ENCODE assay signal across 10 cellular contexts in genomic region chr19:16085115-16085514, GRCh38. TPM values are rescaled to one million over a fixed set of nuclear protein-coding genes. Genes with fewer than 3 reads are reported as not detected.
A peak's percentile ranks its signal among the peaks of the same experiment; 100 is the strongest.
DNase-seq lines count a peak whose midpoint lies in the region; ATAC-seq and TF ChIP-seq lines count a peak whose summit lies in the region.
"Had no signal": no experiment of that assay in that cellular context is flagged by ENCODE, and none has a peak within 500 bp of the region (broad histone marks: within the 10 kb centered on the region; RNA-seq: fewer than 3 reads in every experiment).

No MANE protein-coding gene starts in this region.

- TF ChIP-seq CTCF in AG04450 (IDR thresholded peaks at IDR 0.05; ENCODE audit: low read depth, low read length): no peak

- no peaks in the 10 kb centered on the region for H3K9me3 ChIP-seq in AG04450 (ENCODE audit: control insufficient read depth, insufficient read depth, low read length)
- H3K9me3 ChIP-seq: heart right ventricle had no signal

- no peaks in the 10 kb centered on the region for H3K27me3 Mint-ChIP-seq in IgD-negative memory B cell
- no peaks in the 10 kb centered on the region for H3K27me3 Mint-ChIP-seq in activated naive CD4-positive, alpha-beta T cell treated with anti-CD3 and anti-CD28 coated beads, Interleukin-2, amount 50 U/mL, for 24 hours

- H3K27ac ChIP-seq in AG04450 (ENCODE audit: low read depth, low read length): peak overlapping the region; percentile 61

- peak overlapping the region in 2 of 3 donors; percentile 39 to 85 for H3K27ac Mint-ChIP-seq in IgD-negative memory B cell
- peak overlapping the region; percentile 84 for H3K27ac Mint-ChIP-seq in activated naive CD4-positive, alpha-beta T cell treated with anti-CD3 and anti-CD28 coated beads, Interleukin-2, amount 50 U/mL, for 24 hours

- H3K9me3 Mint-ChIP-seq in IgD-negative memory B cell: no peaks in the 10 kb centered on the region
- no peaks in the 10 kb centered on the region for H3K9me3 Mint-ChIP-seq in activated naive CD4-positive, alpha-beta T cell treated with anti-CD3 and anti-CD28 coated beads, Interleukin-2, amount 50 U/mL, for 24 hours

- DNase-seq in AG04450 (ENCODE audit: low read depth, low spot score) (no peak), kidney glomerular epithelial cell (lab: John Stamatoyannopoulos, UW) (peak; percentile 13), NCI-H2107 (lab: John Stamatoyannopoulos, UW) (no peak), OCI-M1 (lab: John Stamatoyannopoulos, UW) (no peak)
- DNase-seq: heart right ventricle, NCI-H1092 had no signal

- POLR2A ChIA-PET in AG04450 (lab: Yijun Ruan, JAX): interaction anchor here (1.0 to 3.6 kb wide), 4 partner anchors 10 to 21 kb away, joined by 4 to 30 read pairs (median 14); partner anchors contain the start of gene TPM4

- H3K27me3 ChIP-seq in AG04450 (ENCODE audit: control insufficient read depth, insufficient read depth, low read length): no peaks in the 10 kb centered on the region
- H3K27me3 ChIP-seq: heart right ventricle had no signal

- H3K4me1 Mint-ChIP-seq in IgD-negative memory B cell: peaks cover 23 to 37% (median 28%) of the 10 kb centered on the region in 3 donors
- peaks cover 56% of the 10 kb centered on the region for H3K4me1 Mint-ChIP-seq in activated naive CD4-positive, alpha-beta T cell treated with anti-CD3 and anti-CD28 coated beads, Interleukin-2, amount 50 U/mL, for 24 hours

- peaks cover 9% of the 10 kb centered on the region for H3K36me3 Mint-ChIP-seq in IgD-negative memory B cell
- peaks cover 18% of the 10 kb centered on the region for H3K36me3 Mint-ChIP-seq in activated naive CD4-positive, alpha-beta T cell treated with anti-CD3 and anti-CD28 coated beads, Interleukin-2, amount 50 U/mL, for 24 hours

- H3K4me3 Mint-ChIP-seq in IgD-negative memory B cell: peak overlapping the region in 2 of 4 donors; percentile 12 to 15
- peak overlapping the region; percentile 88 for H3K4me3 Mint-ChIP-seq in activated naive CD4-positive, alpha-beta T cell treated with anti-CD3 and anti-CD28 coated beads, Interleukin-2, amount 50 U/mL, for 24 hours

- CTCF ChIA-PET in AG04450 (lab: Charles Lee): interaction anchor here (1.0 to 1.1 kb wide), 2 partner anchors 10 to 26 kb away, joined by 4 to 6 read pairs; no protein-coding TSS in a partner anchor

- no peak for ATAC-seq in GM21515 (IDR thresholded peaks at IDR 0.05; ENCODE audit: unreplicated experiment)
- ATAC-seq in HG02981 (IDR thresholded peaks at IDR 0.05; ENCODE audit: unreplicated experiment): no peak
- ATAC-seq: heart right ventricle had no signal

- H3K4me3 ChIP-seq in AG04450 (ENCODE audit: low read depth, low read length): no peak overlapping the region
- H3K4me3 ChIP-seq: heart right ventricle had no signal

RNA-seq across cellular contexts. Expression of gene TPM4, which starts 8.8 kb away (rescaled TPM):
- 1,635 and 2,058 TPM in 2 replicates for polyA plus RNA-seq in AG04450 (2011; rRNA removed)
- 838 and 1,049 TPM in 2 replicates for polyA minus RNA-seq in AG04450 (2011; rRNA and poly(A)+ RNA removed)
- 88.1 TPM for polyA plus RNA-seq in IgD-negative memory B cell

RNA-seq across cellular contexts. Expression of gene RAB8A, which starts 26.6 kb away (rescaled TPM):
- 107 and 109 TPM in 2 replicates for polyA plus RNA-seq in AG04450 (2011; rRNA removed)
- 149 and 157 TPM in 2 replicates for polyA minus RNA-seq in AG04450 (2011; rRNA and poly(A)+ RNA removed)
- 132 TPM for polyA plus RNA-seq in IgD-negative memory B cell

RNA-seq across cellular contexts. Expression of gene HSH2D, which starts 58.4 kb away (rescaled TPM):
- polyA plus RNA-seq in AG04450 (2011; rRNA removed) (not detected in 2 replicates), IgD-negative memory B cell (122 TPM)
- polyA minus RNA-seq in AG04450 (2011; rRNA and poly(A)+ RNA removed): not detected in 2 replicates

Comparison
In these comparisons a context has a peak if more than half of its experiments do, and no peak if none do; other contexts are left out.
1. RNA of gene TPM4, which starts 8.8 kb away (polyA plus RNA-seq): 1,635 to 2,058 TPM in AG04450; 88.1 TPM in IgD-negative memory B cell (single experiment); every median in the first group is over 10 times any median in the second.
2. RNA of gene HSH2D, which starts 58.4 kb away (polyA plus RNA-seq): 122 TPM in IgD-negative memory B cell (single experiment); not detected in AG04450; every median in the first group is over 100 times any median in the second.